ENCODE assay signal across 1 cellular context in genomic region chr18:2617974-2618373, GRCh38.
TF ChIP-seq lines count a peak whose summit lies in the region.

No MANE protein-coding gene starts in this region.

TF ChIP-seq in IMR-90, 13 proteins besides CTCF, POLR2A, EP300 and RAD21:
- no peak for TF ChIP-seq CEBPB (IDR thresholded peaks at IDR 0.05; ENCODE audit: low read depth, low read length)
- TF ChIP-seq MXI1 (IDR thresholded peaks at IDR 0.05; ENCODE audit: borderline replicate concordance, low read depth, low read length), result no peak
- TF ChIP-seq FOS (IDR thresholded peaks at IDR 0.05; ENCODE audit: low read depth, low read length), result no peak
- no peak for TF ChIP-seq NFE2L2 (IDR thresholded peaks at IDR 0.05; ENCODE audit: low read depth, low read length)
- no peak for TF ChIP-seq SMC3 (IDR thresholded peaks at IDR 0.05; ENCODE audit: low read depth, low read length)
- TF ChIP-seq CHD1 (IDR thresholded peaks at IDR 0.05; ENCODE audit: low read depth, low read length), result no peak
- no peak for TF ChIP-seq RFX5 (IDR thresholded peaks at IDR 0.05; ENCODE audit: low read depth, low read length)
- TF ChIP-seq RCOR1 (IDR thresholded peaks at IDR 0.05; ENCODE audit: insufficient replicate concordance, low read length), result no peak
- TF ChIP-seq BHLHE40 (IDR thresholded peaks at IDR 0.05; ENCODE audit: low read depth, low read length), result no peak
- TF ChIP-seq USF2 (IDR thresholded peaks at IDR 0.05; ENCODE audit: low read depth, low read length), result no peak
- no peak for TF ChIP-seq MAZ (IDR thresholded peaks at IDR 0.05; ENCODE audit: borderline replicate concordance, low read depth, low read length)
